In genomic region chr22:46081831-46082210, GRCh38 we compare ENCODE assay signal across 1 cellular context.
TF ChIP-seq lines count a peak whose summit lies in the region.

No MANE protein-coding gene starts in this region.

TF ChIP-seq in H1, 55 proteins besides CTCF, POLR2A, EP300 and RAD21:
- TF ChIP-seq KDM4A (IDR thresholded peaks at IDR 0.05; ENCODE audit: low read depth, low read length, severe bottlenecking): no peak
- no peak for TF ChIP-seq BCL11A (IDR thresholded peaks at IDR 0.05; ENCODE audit: low read depth in 2 of 2, low read length in 2 of 2)
- TF ChIP-seq NRF1 (IDR thresholded peaks at IDR 0.05; ENCODE audit: low read depth, low read length): no peak
- TF ChIP-seq HDAC6 (IDR thresholded peaks at IDR 0.05; ENCODE audit: low read depth, low read length): no peak
- TF ChIP-seq CREB1 (IDR thresholded peaks at IDR 0.05): no peak
TF ChIP-seq in H1: peak in this region for 0.
